Comparison of ENCODE assay signal across 1 cellular context in genomic region chr20:62370807-62371587, GRCh38.
A peak's percentile ranks its signal among the peaks of the same experiment; 100 is the strongest.
TF ChIP-seq lines count a peak whose summit lies in the region.

No MANE protein-coding gene starts in this region.

TF ChIP-seq in HepG2, 621 proteins besides CTCF, POLR2A, EP300 and RAD21 (continued from another document and continues in another):
- TF ChIP-seq FOXA1 (IDR thresholded peaks at IDR 0.05) (no peak), FOXA1 (CRISPR knock-in tag; IDR thresholded peaks at IDR 0.05) (peak; percentile 62), ZNF33B (CRISPR knock-in tag; IDR thresholded peaks at IDR 0.05) (peak; percentile 86; the same call in 1 of the 2 replicates), CREM (IDR thresholded peaks at IDR 0.05) (peak; percentile 57), CREM (CRISPR knock-in tag; IDR thresholded peaks at IDR 0.05) (no peak), PLRG1 (conservative IDR thresholded peaks at IDR 0.05) (no peak), KMT2B (CRISPR knock-in tag; IDR thresholded peaks at IDR 0.05) (no peak), HNF1B (CRISPR knock-in tag; IDR thresholded peaks at IDR 0.05) (peak; percentile 79; the same call in 1 of the 2 replicates), ZNF776 (CRISPR knock-in tag; IDR thresholded peaks at IDR 0.05) (peak; percentile 59; the same call in 1 of the 2 replicates), NR2F1 (CRISPR knock-in tag; IDR thresholded peaks at IDR 0.05) (peak; percentile 47 to 75), SRY (CRISPR knock-in tag; IDR thresholded peaks at IDR 0.05) (peak; percentile 87), THAP11 (CRISPR knock-in tag; IDR thresholded peaks at IDR 0.05) (0 out of 2 replicates have a peak, but pooled peaks have one; percentile 3), YEATS2 (CRISPR knock-in tag; IDR thresholded peaks at IDR 0.05; ENCODE audit: borderline replicate concordance) (no peak), TFAP4 (IDR thresholded peaks at IDR 0.05; ENCODE audit: borderline replicate concordance, low read depth) (peak; percentile 87), NCOA1 (CRISPR knock-in tag; IDR thresholded peaks at IDR 0.05) (no peak), ZNF768 (CRISPR knock-in tag; IDR thresholded peaks at IDR 0.05) (peak; percentile 68; the same call in 1 of the 2 replicates), CEBPB (IDR thresholded peaks at IDR 0.05; ENCODE audit: borderline replicate concordance, low read depth, low read length) (no peak), ZNF354B (CRISPR knock-in tag; IDR thresholded peaks at IDR 0.05) (no peak), TBX3 (IDR thresholded peaks at IDR 0.05; ENCODE audit: borderline replicate concordance) (peak; percentile 13; the same call in 1 of the 2 replicates), ERF (CRISPR knock-in tag; IDR thresholded peaks at IDR 0.05) (peak; percentile 64; the same call in 1 of the 2 replicates), CHD4 (IDR thresholded peaks at IDR 0.05; ENCODE audit: borderline replicate concordance, low read length) (peak; percentile 15), MNT (IDR thresholded peaks at IDR 0.05) (peak; percentile 21; the same call in 1 of the 2 replicates), ZNF263 (CRISPR knock-in tag; IDR thresholded peaks at IDR 0.05) (no peak), U2AF2 (IDR thresholded peaks at IDR 0.05; ENCODE audit: low read depth, low read length) (no peak), ZNF839 (CRISPR knock-in tag; IDR thresholded peaks at IDR 0.05; ENCODE audit: borderline replicate concordance) (no peak; the same call in 1 of the 2 replicates), ZNF343 (CRISPR knock-in tag; IDR thresholded peaks at IDR 0.05) (peak; percentile 47; the same call in 1 of the 2 replicates), NR2C2 (CRISPR knock-in tag; IDR thresholded peaks at IDR 0.05; ENCODE audit: borderline replicate concordance) (no peak; the same call in 1 of the 2 replicates), DBP (CRISPR knock-in tag; IDR thresholded peaks at IDR 0.05; ENCODE audit: not compliant biosample characterization) (no peak), STAG1 (CRISPR knock-in tag; IDR thresholded peaks at IDR 0.05) (no peak), AFF4 (CRISPR knock-in tag; IDR thresholded peaks at IDR 0.05) (0 out of 2 replicates have a peak, but pooled peaks have one; percentile 68), MAZ (IDR thresholded peaks at IDR 0.05; ENCODE audit: borderline replicate concordance, low read depth, low read length) (peak; percentile 36; the same call in 1 of the 2 replicates), MAZ (CRISPR knock-in tag; IDR thresholded peaks at IDR 0.05; ENCODE audit: low read depth) (no peak), MTF2 (CRISPR knock-in tag; IDR thresholded peaks at IDR 0.05; ENCODE audit: borderline replicate concordance) (no peak), GPBP1L1 (CRISPR knock-in tag; IDR thresholded peaks at IDR 0.05) (no peak), TBP (CRISPR knock-in tag; IDR thresholded peaks at IDR 0.05) (no peak), DNMT1 (CRISPR knock-in tag; IDR thresholded peaks at IDR 0.05) (0 out of 2 replicates have a peak, but pooled peaks have one; percentile 73), MIXL1 (CRISPR knock-in tag; IDR thresholded peaks at IDR 0.05) (peak; percentile 61; the same call in 1 of the 2 replicates), NFKB2 (CRISPR knock-in tag; IDR thresholded peaks at IDR 0.05; ENCODE audit: borderline replicate concordance) (no peak; the same call in 1 of the 2 replicates), ZNF512B (CRISPR knock-in tag; IDR thresholded peaks at IDR 0.05; ENCODE audit: borderline replicate concordance) (peak; percentile 95), CCAR2 (optimal IDR thresholded peaks at IDR 0.05; ENCODE audit: low read depth, low read length) (no peak), HDAC2 (CRISPR knock-in tag; IDR thresholded peaks at IDR 0.05) (peak; percentile 91; the same call in 1 of the 2 replicates), CHCHD3 (CRISPR knock-in tag; IDR thresholded peaks at IDR 0.05) (no peak), MXD1 (CRISPR knock-in tag; IDR thresholded peaks at IDR 0.05) (peak; percentile 67; the same call in 1 of the 2 replicates), ZBTB14 (CRISPR knock-in tag; IDR thresholded peaks at IDR 0.05) (no peak), CEBPZ (IDR thresholded peaks at IDR 0.05; ENCODE audit: low read length) (no peak)
